ENCODE assay signal across 11 cellular contexts in genomic region chr20:54172856-54173652, GRCh38. TPM values are rescaled to one million over a fixed set of nuclear protein-coding genes. Genes with fewer than 3 reads are reported as not detected.
DNase-seq lines count a peak whose midpoint lies in the region; ATAC-seq and TF ChIP-seq lines count a peak whose summit lies in the region.
"Had no signal": no experiment of that assay in that cellular context is flagged by ENCODE, and none has a peak within 500 bp of the region (broad histone marks: within the 10 kb centered on the region; RNA-seq: fewer than 3 reads in every experiment).

No MANE protein-coding gene starts in this region.

- no peak overlapping the region for H2BK5ac ChIP-seq in H9 (ENCODE audit: insufficient read length, low read length)

- peaks cover 18 to 23% of the 10 kb centered on the region in 2 experiments for H3K4me1 Mint-ChIP-seq in H9
- peaks cover 17% of the 10 kb centered on the region for H3K4me1 Mint-ChIP-seq in activated naive CD8-positive, alpha-beta T cell treated with anti-CD3 and anti-CD28 coated beads for 36 hours

- H3K4me2 ChIP-seq in H9 (ENCODE audit: insufficient read depth, insufficient read length, low read length), result peak overlapping the region; percentile 91

- H3K27me3 ChIP-seq in ACC112 (ENCODE audit: insufficient read depth, low read length), result peaks cover 45% of the 10 kb centered on the region
- peaks cover 36% of the 10 kb centered on the region for H3K27me3 ChIP-seq in H9 (ENCODE audit: insufficient read depth, low read length)

- H3K27ac ChIP-seq in ACC112 (ENCODE audit: low read depth, low read length) (no peak overlapping the region), H9 (ENCODE audit: insufficient read length, low read depth, low read length) (no peak overlapping the region)
- H3K27ac ChIP-seq: HL-60 had no signal

- H2BK12ac ChIP-seq in H9 (ENCODE audit: insufficient read length, low read depth, low read length), result no peak overlapping the region

- H3K14ac ChIP-seq in H9 (ENCODE audit: insufficient read depth, low read length), result no peak overlapping the region

- no peaks in the 10 kb centered on the region for H3K9me3 ChIP-seq in H9 (ENCODE audit: control insufficient read depth, low read depth, low read length)

- H3K36me3 ChIP-seq in ACC112 (ENCODE audit: insufficient read depth, low read length), result no peaks in the 10 kb centered on the region

- intact Hi-C loops in left colon (cut with DNase I, micrococcal nuclease), result no loop called here

- H3K9ac ChIP-seq in H9 (ENCODE audit: extremely low read depth, insufficient read length, low read length), result no peak overlapping the region

- no peak overlapping the region for H3K23ac ChIP-seq in H9 (ENCODE audit: insufficient read length, low read depth, low read length)

- 0 out of 2 replicates have a peak overlapping the region, but pooled peaks have one; percentile 7 for H2BK15ac ChIP-seq in H9 (ENCODE audit: low read depth, low read length)

- H2BK120ac ChIP-seq in H9 (ENCODE audit: low read depth, low read length, poor library complexity, severe bottlenecking), result no peak overlapping the region

- H2BK20ac ChIP-seq in H9 (ENCODE audit: low read depth, low read length, poor library complexity, severe bottlenecking), result no peak overlapping the region

- H3K79me1 ChIP-seq in H9 (ENCODE audit: insufficient read depth, low read depth, low read length, poor library complexity, severe bottlenecking), result no peaks in the 10 kb centered on the region

- peaks cover 90% of the 10 kb centered on the region for H3K27me3 Mint-ChIP-seq in H9 (ENCODE audit: low read depth)
- peaks cover 86% of the 10 kb centered on the region for H3K27me3 Mint-ChIP-seq in activated naive CD8-positive, alpha-beta T cell treated with anti-CD3 and anti-CD28 coated beads for 36 hours

- H3K18ac ChIP-seq in H9 (ENCODE audit: insufficient read length, low read depth, low read length), result no peak overlapping the region

- no peaks in the 10 kb centered on the region for H4K20me1 ChIP-seq in H9 (ENCODE audit: control insufficient read depth, insufficient read depth, insufficient read length)

- no peak overlapping the region for H4K8ac ChIP-seq in H9 (replicated peaks; ENCODE audit: insufficient read length, low read depth, low read length)

- no peak overlapping the region for H3T11ph ChIP-seq in H9 (ENCODE audit: low read length)

- H3K23me2 ChIP-seq in H9 (ENCODE audit: insufficient read length, low read depth, low read length, poor library complexity, severe bottlenecking), result peaks cover 23% of the 10 kb centered on the region

- WGBS in H9 (ENCODE audit: extremely low coverage, insufficient read length, low lambda C conversion rate), result no CpG with 5 or more reads among the region's 66 CpGs

- H3K4ac ChIP-seq in H9 (ENCODE audit: low read depth, low read length), result no peak overlapping the region

- H3K36me3 Mint-ChIP-seq in H9 (ENCODE audit: insufficient read depth in 1 of 3, low read depth in 3 of 3), result no peaks in the 10 kb centered on the region
- no peaks in the 10 kb centered on the region for H3K36me3 Mint-ChIP-seq in activated naive CD8-positive, alpha-beta T cell treated with anti-CD3 and anti-CD28 coated beads for 36 hours

- H3K27ac Mint-ChIP-seq in H9, result no peak overlapping the region
- H3K27ac Mint-ChIP-seq in activated naive CD8-positive, alpha-beta T cell treated with anti-CD3 and anti-CD28 coated beads for 36 hours, result no peak overlapping the region

- peaks cover 20% of the 10 kb centered on the region for H3K4me1 ChIP-seq in ACC112 (ENCODE audit: control insufficient read depth, insufficient read depth, low read length, unreplicated experiment)
- H3K4me1 ChIP-seq in H9 (ENCODE audit: insufficient read depth, low read length), result no peaks in the 10 kb centered on the region

- peak overlapping the region; percentile 55 to 84 for H3K4me3 Mint-ChIP-seq in H9
- peak overlapping the region; percentile 60 for H3K4me3 Mint-ChIP-seq in activated naive CD8-positive, alpha-beta T cell treated with anti-CD3 and anti-CD28 coated beads for 36 hours

- TF ChIP-seq CTCF in H9 (conservative IDR thresholded peaks at IDR 0.05), result no peak

- no peak for TF ChIP-seq POLR2A in GM18505 (IDR thresholded peaks at IDR 0.05; ENCODE audit: borderline replicate concordance, extremely low read depth, insufficient read depth, insufficient read length)

- H2AFZ ChIP-seq in ACC112 (ENCODE audit: low read length, unreplicated experiment), result peak overlapping the region; percentile 3
- no peak overlapping the region for H2AFZ ChIP-seq in H9 (ENCODE audit: low read length)

- H2AK5ac ChIP-seq in H9 (ENCODE audit: insufficient read length, low read length), result no peak overlapping the region

- DNase-seq in H9 (peak; percentile 69), left colon (no peak), kidney glomerular epithelial cell (lab: John Stamatoyannopoulos, UW) (no peak)
- peak; percentile 27 for DNase-seq in activated naive CD8-positive, alpha-beta T cell treated with anti-CD3 and anti-CD28 coated beads for 36 hours
- DNase-seq: effector memory CD4-positive, alpha-beta T cell; SW 1271 had no signal

- H4K91ac ChIP-seq in H9 (ENCODE audit: insufficient read length, low read depth, low read length), result no peak overlapping the region

- no peak overlapping the region for H3K56ac ChIP-seq in H9 (ENCODE audit: insufficient read length, low read depth, low read length)

- peak; percentile 31 for ATAC-seq in left colon
- no peak for ATAC-seq in GM18861 (IDR thresholded peaks at IDR 0.05; ENCODE audit: unreplicated experiment)
- ATAC-seq in GM18505 (IDR thresholded peaks at IDR 0.05; ENCODE audit: unreplicated experiment), result no peak
- ATAC-seq in GM21390 (IDR thresholded peaks at IDR 0.05; ENCODE audit: unreplicated experiment), result no peak

- peaks cover 0 to 2% of the 10 kb centered on the region in 2 experiments; a peak in 1 of 5 replicates for H3K9me3 Mint-ChIP-seq in H9
- no peaks in the 10 kb centered on the region for H3K9me3 Mint-ChIP-seq in activated naive CD8-positive, alpha-beta T cell treated with anti-CD3 and anti-CD28 coated beads for 36 hours

- H3K79me2 ChIP-seq in ACC112 (ENCODE audit: control insufficient read depth, insufficient read depth, low read length, unreplicated experiment), result no peaks in the 10 kb centered on the region
- no peaks in the 10 kb centered on the region for H3K79me2 ChIP-seq in H9 (ENCODE audit: insufficient read depth, low read length)

- H4K5ac ChIP-seq in H9 (ENCODE audit: insufficient read length, low read depth, low read length), result no peak overlapping the region

- H3K4me3 ChIP-seq in ACC112 (ENCODE audit: low read depth, low read length), result peak overlapping the region; percentile 72

RNA-seq across cellular contexts. Expression of gene CYP24A1, which starts 0.7 kb away (rescaled TPM):
- total RNA-seq in H9 (2021) (not detected in 2 replicates), left colon (not detected)
- total RNA-seq in activated naive CD8-positive, alpha-beta T cell treated with anti-CD3 and anti-CD28 coated beads for 36 hours, result not detected

RNA-seq across cellular contexts. Expression of gene PFDN4, which starts 34.8 kb away (rescaled TPM):
- total RNA-seq in H9 (2021) (69.1 and 73.6 TPM in 2 replicates), left colon (10 to 100 TPM; 11.1 to 14.7 TPM)
- 10 to 100 TPM; 38.8 to 41.8 TPM for total RNA-seq in activated naive CD8-positive, alpha-beta T cell treated with anti-CD3 and anti-CD28 coated beads for 36 hours

Comparison
In these comparisons a context has a peak if more than half of its experiments do, and no peak if none do; other contexts are left out.
1. DNase-seq: peak in H9 (single experiment) and activated naive CD8-positive, alpha-beta T cell treated with anti-CD3 and anti-CD28 coated beads for 36 hours (single experiment); none in left colon (0 of 2) and kidney glomerular epithelial cell (single experiment).